8 cellular contexts compared by ENCODE assay signal in genomic region chr14:60183724-60184596, GRCh38. TPM values are rescaled to one million over a fixed set of nuclear protein-coding genes. Genes with fewer than 3 reads are reported as not detected.
DNase-seq lines count a peak whose midpoint lies in the region; ATAC-seq, FAIRE-seq and TF ChIP-seq lines count a peak whose summit lies in the region.

No MANE protein-coding gene starts in this region.

- intact Hi-C loops in lower lobe of right lung (cut with DNase I): loop anchor here (5.0 kb wide), 2 partner anchors 122 to 222 kb away; no protein-coding TSS in a partner anchor

- peak; percentile 39 for ATAC-seq in GM21717 (IDR thresholded peaks at IDR 0.05; ENCODE audit: unreplicated experiment)
- peak; percentile 49 to 77 for ATAC-seq in lower lobe of right lung
- no peak for ATAC-seq in thoracic aorta (ENCODE audit: insufficient number of reproducible peaks, low FRiP score, low read depth)

- H3K9me3 ChIP-seq in lower lobe of right lung (no peaks in the 10 kb centered on the region), thoracic aorta (no peaks in the 10 kb centered on the region)

- TF ChIP-seq CTCF in lower lobe of right lung (IDR thresholded peaks at IDR 0.05) (peak; percentile 78), thoracic aorta (IDR thresholded peaks at IDR 0.05) (peak; percentile 76)

- H3K27me3 ChIP-seq in lower lobe of right lung (ENCODE audit: low read depth) (no peaks in the 10 kb centered on the region), thoracic aorta (replicated peaks; ENCODE audit: insufficient read depth) (no peaks in the 10 kb centered on the region)

- H3K27ac ChIP-seq in lower lobe of right lung (peak overlapping the region; percentile 52), thoracic aorta (peak overlapping the region in 1 of 2 donors; percentile 36)

- FAIRE-seq in colon (lab: Jason Lieb, UNC): peak; percentile 93

- H3K4me1 ChIP-seq in lower lobe of right lung: peaks cover 4% of the 10 kb centered on the region
- peaks cover 6 to 15% of the 10 kb centered on the region in 2 donors for H3K4me1 ChIP-seq in thoracic aorta (ENCODE audit: control insufficient read depth in 1 of 2, low read depth in 2 of 2)

- H3K4me3 ChIP-seq in lower lobe of right lung (peak overlapping the region; percentile 52), thoracic aorta (peak overlapping the region; percentile 72)

- no peaks in the 10 kb centered on the region for H3K36me3 ChIP-seq in lower lobe of right lung
- no peaks in the 10 kb centered on the region for H3K36me3 ChIP-seq in thoracic aorta

- DNase-seq in NCI-H187 treated with DMSO at 0.1 percent for 48 hours (lab: John Stamatoyannopoulos, UW) (peak; percentile 36), NCI-H187 (lab: John Stamatoyannopoulos, UW) (no peak), M059J (ENCODE audit: low read depth) (peak; percentile 73), RPMI8226 (peak; percentile 64), lower lobe of right lung (no peak), thoracic aorta (ENCODE audit: low spot score) (no peak)

RNA-seq across cellular contexts. Expression of gene DHRS7, which starts 18.8 kb away (rescaled TPM):
- total RNA-seq in M059J (2014; rRNA removed; shearing (Covaris generic)): 55.0 and 58.6 TPM in 2 replicates
- total RNA-seq in lower lobe of right lung (72.8 TPM), thoracic aorta (100 to 1,000 TPM in 1 of 2 donors, 10 to 100 TPM in 1; 74.2 to 117 TPM)

Comparison
In these comparisons a context has a peak if more than half of its experiments do, and no peak if none do; other contexts are left out.
1. DNase-seq: peak in NCI-H187 treated with DMSO at 0.1 percent for 48 hours (single experiment), M059J (single experiment) and RPMI8226 (single experiment); none in NCI-H187 (0 of 2), lower lobe of right lung (single experiment) and thoracic aorta (single experiment).